ENCODE assay signal across 1 cellular context in the genomic region with DNA sequence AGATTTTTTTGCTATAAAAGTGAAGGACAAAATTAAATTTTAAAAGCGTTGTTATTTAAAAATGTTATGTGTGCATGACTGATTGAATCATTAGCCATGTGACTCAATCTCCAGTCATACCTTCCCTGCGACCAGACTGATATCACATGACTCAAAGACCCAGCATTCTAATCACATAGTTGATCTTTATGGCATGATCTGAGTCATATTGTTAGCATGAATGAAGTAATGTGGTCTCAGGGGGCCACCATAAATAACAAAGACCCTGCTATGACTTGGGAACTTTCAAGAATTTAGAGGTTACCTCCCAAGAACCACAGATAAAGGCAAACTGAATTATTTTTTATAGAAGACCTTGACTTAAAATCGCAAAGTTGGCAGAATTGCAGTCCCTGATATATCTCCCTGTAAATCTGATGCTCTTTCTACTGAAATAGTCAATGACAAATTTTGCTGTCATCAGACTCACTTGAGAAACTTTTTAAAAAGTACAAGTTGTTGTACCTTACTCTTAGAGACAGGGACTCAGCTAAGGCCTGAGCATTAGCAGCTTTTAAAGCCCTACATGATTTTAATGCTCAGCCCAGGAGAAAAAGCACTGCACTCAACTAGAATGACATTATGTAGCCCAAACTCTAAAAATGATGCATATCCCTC.
TF ChIP-seq lines count a peak whose summit lies in the region.

No MANE protein-coding gene starts in this region.

TF ChIP-seq in H1, 55 proteins besides CTCF, POLR2A, EP300 and RAD21:
- TF ChIP-seq MAFK (IDR thresholded peaks at IDR 0.05; ENCODE audit: low read depth, low read length) = 0 out of 2 replicates have a peak, but pooled peaks have one; percentile 9
- no peak for TF ChIP-seq KDM1A (IDR thresholded peaks at IDR 0.05; ENCODE audit: borderline replicate concordance, low read length)
